14 cellular contexts compared by ENCODE assay signal in the genomic region with DNA sequence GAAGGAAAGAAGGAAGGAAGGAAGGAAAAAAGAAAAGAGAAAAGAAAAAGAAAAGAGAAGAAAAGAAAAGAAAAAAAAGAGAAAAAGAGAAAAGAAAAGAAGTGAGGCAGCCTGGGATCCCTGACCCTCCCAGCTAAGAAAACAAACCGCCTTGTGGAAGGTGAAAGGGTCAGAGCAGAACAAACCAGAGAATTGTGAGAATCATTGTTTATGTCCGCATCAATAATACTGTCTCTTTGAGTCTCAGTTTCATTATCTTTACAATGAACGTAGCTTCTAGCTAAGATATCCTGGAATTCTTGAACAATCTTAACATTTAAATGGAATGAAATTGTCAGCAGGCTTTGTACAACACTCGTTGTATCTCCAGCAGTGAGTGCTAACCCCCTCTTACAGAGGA.
DNase-seq lines count a peak whose midpoint lies in the region; ATAC-seq and TF ChIP-seq lines count a peak whose summit lies in the region.
"Had no signal": no experiment of that assay in that cellular context is flagged by ENCODE, and none has a peak within 500 bp of the region (broad histone marks: within the 10 kb centered on the region; RNA-seq: fewer than 3 reads in every experiment).

No MANE protein-coding gene starts in this region.

- H3K27me3 ChIP-seq in breast epithelium (no peaks in the 10 kb centered on the region), mucosa of rectum (ENCODE audit: control insufficient read depth in 2 of 2, insufficient read depth in 2 of 2, low read length in 2 of 2) (no peaks in the 10 kb centered on the region), transverse colon (no peaks in the 10 kb centered on the region), A673 (replicated peaks; ENCODE audit: insufficient read depth, low read depth, low read length, poor library complexity) (no peaks in the 10 kb centered on the region)

- H3K27ac ChIP-seq in breast epithelium (peak overlapping the region; percentile 16 to 88), mucosa of rectum (ENCODE audit: low read depth in 2 of 2, low read length in 2 of 2) (peak overlapping the region; percentile 68 to 87), transverse colon (peak overlapping the region; percentile 65 to 83 (median 78)), A673 (ENCODE audit: low read depth, low read length, poor library complexity, severe bottlenecking) (no peak overlapping the region)

- POLR2A ChIA-PET in T-cell (lab: Charles Lee) (interaction anchor here in 1 of 2 donors (0.6 to 0.7 kb wide), 3 partner anchors 21 to 1700 kb away, joined by 5 to 8 read pairs (median 6); no protein-coding TSS in a partner anchor), A673 (lab: Charles Lee; ENCODE audit: low non-redundant PET) (interaction anchor here (0.6 kb wide), 1 partner anchor 1461 kb away, joined by 3 read pairs; no protein-coding TSS in a partner anchor)

- no peak for TF ChIP-seq EP300 in transverse colon (IDR thresholded peaks at IDR 0.05; ENCODE audit: low read depth)

- no peak for DNase-seq in activated naive CD4-positive, alpha-beta T cell treated with Interleukin-2 at 50 U/mL for 16 hours
- DNase-seq in breast epithelium (ENCODE audit: low spot score in 2 of 2), result no peak
- no peak for DNase-seq in transverse colon
- no peak for DNase-seq in T-cell
- DNase-seq in NCI-H2171 (lab: John Stamatoyannopoulos, UW), result no peak
- DNase-seq in A673 (ENCODE audit: low spot score), result no peak
- DNase-seq: activated CD4-positive, alpha-beta T cell treated with anti-CD3 and anti-CD28 coated beads, Interleukin-2, amount 50 U/mL, for 1 hour; DMS79 treated with DMSO at 0.1 percent for 48 hours; naive B cell; NCI-H774; stimulated activated CD4-positive, alpha-beta T cell treated with anti-CD3 and anti-CD28 coated beads, Interleukin-15, amount 100 ng/mL, for 24 hours had no signal

- H3K27me3 Mint-ChIP-seq in activated naive CD4-positive, alpha-beta T cell treated with anti-CD3 and anti-CD28 coated beads, Interleukin-2, amount 50 U/mL, for 24 hours, result no peaks in the 10 kb centered on the region
- H3K27me3 Mint-ChIP-seq in T-cell, result peaks cover 0 to 12% of the 10 kb centered on the region in 2 donors

- H3K9me3 Mint-ChIP-seq in activated naive CD4-positive, alpha-beta T cell treated with anti-CD3 and anti-CD28 coated beads, Interleukin-2, amount 50 U/mL, for 24 hours, result no peaks in the 10 kb centered on the region
- no peaks in the 10 kb centered on the region for H3K9me3 Mint-ChIP-seq in T-cell
- H3K9me3 Mint-ChIP-seq: activated naive CD4-positive, alpha-beta T cell treated with anti-CD3 and anti-CD28 coated beads for 36 hours had no signal

- peak overlapping the region; percentile 53 for H3K27ac Mint-ChIP-seq in activated naive CD4-positive, alpha-beta T cell treated with anti-CD3 and anti-CD28 coated beads, Interleukin-2, amount 50 U/mL, for 24 hours
- H3K27ac Mint-ChIP-seq in T-cell, result no peak overlapping the region
- H3K27ac Mint-ChIP-seq: activated naive CD4-positive, alpha-beta T cell treated with anti-CD3 and anti-CD28 coated beads for 36 hours had no signal

- no peak for TF ChIP-seq POLR2A in breast epithelium (IDR thresholded peaks at IDR 0.05)
- no peak for TF ChIP-seq POLR2A in transverse colon (IDR thresholded peaks at IDR 0.05)

- H3K36me3 Mint-ChIP-seq in activated naive CD4-positive, alpha-beta T cell treated with anti-CD3 and anti-CD28 coated beads, Interleukin-2, amount 50 U/mL, for 24 hours, result no peaks in the 10 kb centered on the region
- H3K36me3 Mint-ChIP-seq in T-cell, result no peaks in the 10 kb centered on the region
- H3K36me3 Mint-ChIP-seq: naive B cell had no signal

- H3K36me3 ChIP-seq in breast epithelium (no peaks in the 10 kb centered on the region), mucosa of rectum (ENCODE audit: control insufficient read depth in 2 of 2, insufficient read depth in 2 of 2, low read length in 2 of 2) (no peaks in the 10 kb centered on the region), transverse colon (no peaks in the 10 kb centered on the region), A673 (ENCODE audit: insufficient read depth, low read length, poor library complexity, severe bottlenecking) (no peaks in the 10 kb centered on the region)

- peak overlapping the region; percentile 45 for H3K4me3 Mint-ChIP-seq in activated naive CD4-positive, alpha-beta T cell treated with anti-CD3 and anti-CD28 coated beads, Interleukin-2, amount 50 U/mL, for 24 hours
- H3K4me3 Mint-ChIP-seq in T-cell, result peak overlapping the region in 1 of 3 donors; percentile 67
- H3K4me3 Mint-ChIP-seq: activated naive CD4-positive, alpha-beta T cell treated with anti-CD3 and anti-CD28 coated beads for 36 hours; naive B cell had no signal

- H3K4me1 Mint-ChIP-seq in activated naive CD4-positive, alpha-beta T cell treated with anti-CD3 and anti-CD28 coated beads, Interleukin-2, amount 50 U/mL, for 24 hours, result peaks cover 32% of the 10 kb centered on the region
- peaks cover 19 to 36% (median 24%) of the 10 kb centered on the region in 3 donors for H3K4me1 Mint-ChIP-seq in T-cell
- H3K4me1 Mint-ChIP-seq: naive B cell had no signal

- in situ Hi-C loops in transverse colon (cut with MboI; ENCODE audit: low pct_ligation_motif_present in 1 of 4, low pct_unique_long_range_greater_than_20kb in 1 of 4, low sequenced_read_pairs in 3 of 4), result no loop called here

- peaks cover 0 to 15% of the 10 kb centered on the region in 2 donors for H3K4me1 ChIP-seq in breast epithelium
- H3K4me1 ChIP-seq in mucosa of rectum (ENCODE audit: control insufficient read depth in 2 of 2, insufficient read depth in 2 of 2, low read length in 2 of 2), result peaks cover 11 to 46% of the 10 kb centered on the region in 2 donors
- H3K4me1 ChIP-seq in transverse colon, result peaks cover 24 to 80% (median 48%) of the 10 kb centered on the region in 4 donors
- peaks cover 14% of the 10 kb centered on the region for H3K4me1 ChIP-seq in A673 (ENCODE audit: insufficient read depth, low read length, poor library complexity, severe bottlenecking)

- 51 to 56% methylated on average over 3 to 4 of the region's 4 CpGs for WGBS in transverse colon (ENCODE audit: low coverage in 1 of 2), 2 donors

- intact Hi-C loops in breast epithelium (cut with DNase I; ENCODE audit: low total_unique reads) (no loop called here), transverse colon (cut with DNase I; ENCODE audit: low total_unique reads) (loop anchor here (10.0 kb wide), 2 partner anchors 82 to 128 kb away; no protein-coding TSS in a partner anchor), A673 (cut with micrococcal nuclease; ENCODE audit: unreplicated experiment) (no loop called here)

- CTCF ChIA-PET in T-cell (lab: Charles Lee), result interaction anchor here (0.6 kb wide), 2 partner anchors 88 to 966 kb away, joined by 3 to 5 read pairs; no protein-coding TSS in a partner anchor
- CTCF ChIA-PET in A673 (lab: Charles Lee), result no interaction called here

- H3K9me3 ChIP-seq in breast epithelium (no peaks in the 10 kb centered on the region), mucosa of rectum (ENCODE audit: control insufficient read depth in 2 of 2, low read length in 2 of 2) (no peaks in the 10 kb centered on the region), transverse colon (no peaks in the 10 kb centered on the region), A673 (ENCODE audit: low read depth, low read length, poor library complexity, severe bottlenecking) (no peaks in the 10 kb centered on the region)

- no peak for ATAC-seq in T-cell (replicated peaks in 1 of 4)

- H3K4me3 ChIP-seq in breast epithelium, result no peak overlapping the region
- no peak overlapping the region for H3K4me3 ChIP-seq in mucosa of rectum (ENCODE audit: low read length in 2 of 2)
- no peak overlapping the region for H3K4me3 ChIP-seq in transverse colon
- H3K4me3 ChIP-seq in A673 (ENCODE audit: low read depth, low read length, poor library complexity, severe bottlenecking), result no peak overlapping the region

- no TSS peak for BruUV-seq in A673 (replicated peaks; lab: Mats Ljungman, UMichigan)

- H3K9ac ChIP-seq in mucosa of rectum (ENCODE audit: low read depth in 1 of 2, low read length in 2 of 2), result peak overlapping the region in 1 of 2 donors; percentile 66

- no peak for TF ChIP-seq CTCF in breast epithelium (IDR thresholded peaks at IDR 0.05)
- TF ChIP-seq CTCF in transverse colon (IDR thresholded peaks at IDR 0.05), result no peak
- TF ChIP-seq CTCF in A673 (conservative IDR thresholded peaks at IDR 0.05; ENCODE audit: low read depth, low read length), result no peak
